ENCODE assay signal across 1 cellular context in the genomic region with DNA sequence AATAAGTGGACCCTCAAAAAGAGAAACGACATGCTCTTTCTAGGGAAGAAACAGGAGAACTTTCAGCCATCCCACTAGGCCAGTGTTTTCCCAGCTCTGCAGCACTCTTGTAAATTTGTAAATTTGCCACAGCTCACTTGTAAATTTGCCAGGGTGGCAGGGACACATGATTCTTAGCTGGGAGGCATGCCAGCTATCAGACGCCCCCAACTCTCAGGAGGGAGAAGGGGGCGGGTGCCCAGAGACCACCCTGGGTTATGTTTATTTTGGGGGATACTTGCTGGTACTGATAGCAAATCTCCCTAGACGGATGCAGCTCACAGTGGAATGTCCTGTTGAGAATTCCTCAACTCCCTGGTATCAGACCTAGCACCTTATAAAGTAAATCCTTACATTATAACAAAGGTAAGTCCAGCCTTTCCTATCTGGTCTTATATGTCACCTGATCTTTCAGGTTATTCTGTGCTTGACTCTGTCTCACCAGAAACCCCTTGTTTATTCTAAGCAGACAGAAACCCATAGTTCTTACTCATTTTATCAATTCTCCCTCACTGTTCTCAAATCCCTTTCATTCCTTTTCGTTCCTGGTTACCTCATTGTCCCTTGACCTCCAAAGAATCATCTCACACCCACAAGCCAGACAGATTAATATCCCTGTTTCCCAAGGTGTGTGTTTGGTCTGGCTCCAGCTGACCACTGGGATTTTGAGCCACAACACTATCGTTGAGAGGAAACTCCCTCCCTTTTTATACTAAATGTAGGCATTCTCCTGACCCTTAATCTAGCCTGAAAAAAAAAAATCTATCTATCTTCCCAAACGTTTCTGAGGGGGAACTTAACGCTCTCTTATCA.
TF ChIP-seq lines count a peak whose summit lies in the region.

No MANE protein-coding gene starts in this region.

TF ChIP-seq in H1, 55 proteins besides CTCF, POLR2A, EP300 and RAD21 (continued from another document):
- TF ChIP-seq TCF12 (IDR thresholded peaks at IDR 0.05; ENCODE audit: low read depth, low read length) (no peak), SP2 (IDR thresholded peaks at IDR 0.05; ENCODE audit: low read length) (no peak), ASH2L (IDR thresholded peaks at IDR 0.05; ENCODE audit: low read length) (no peak), KDM5A (IDR thresholded peaks at IDR 0.05; ENCODE audit: low read length) (no peak), SRF (IDR thresholded peaks at IDR 0.05; ENCODE audit: low read depth, low read length) (no peak), SP4 (IDR thresholded peaks at IDR 0.05; ENCODE audit: low read length) (no peak), RBBP5 (IDR thresholded peaks at IDR 0.05; ENCODE audit: borderline replicate concordance, low read depth, low read length) (no peak), BCL11A (IDR thresholded peaks at IDR 0.05; ENCODE audit: low read depth in 2 of 2, low read length in 2 of 2) (no peak)
- TF ChIP-seq, protein P1, sequence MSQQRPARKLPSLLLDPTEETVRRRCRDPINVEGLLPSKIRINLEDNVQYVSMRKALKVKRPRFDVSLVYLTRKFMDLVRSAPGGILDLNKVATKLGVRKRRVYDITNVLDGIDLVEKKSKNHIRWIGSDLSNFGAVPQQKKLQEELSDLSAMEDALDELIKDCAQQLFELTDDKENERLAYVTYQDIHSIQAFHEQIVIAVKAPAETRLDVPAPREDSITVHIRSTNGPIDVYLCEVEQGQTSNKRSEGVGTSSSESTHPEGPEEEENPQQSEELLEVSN (IDR thresholded peaks at IDR 0.05), result no peak
